Comparison of ENCODE assay signal across 9 cellular contexts in genomic region chr15:50135123-50135541, GRCh38. TPM values are rescaled to one million over a fixed set of nuclear protein-coding genes. Genes with fewer than 3 reads are reported as not detected.
DNase-seq lines count a peak whose midpoint lies in the region; ATAC-seq, FAIRE-seq and TF ChIP-seq lines count a peak whose summit lies in the region.
"Had no signal": no experiment of that assay in that cellular context is flagged by ENCODE, and none has a peak within 500 bp of the region (broad histone marks: within the 10 kb centered on the region; RNA-seq: fewer than 3 reads in every experiment).

No MANE protein-coding gene starts in this region.

- peaks cover 5% of the 10 kb centered on the region for H3K9me3 Mint-ChIP-seq in activated CD8-positive, alpha-beta T cell treated with anti-CD3 and anti-CD28 coated beads for 36 hours

- no peak overlapping the region for H3K27ac ChIP-seq in RWPE1
- H3K27ac ChIP-seq: colonic mucosa had no signal

- FAIRE-seq in D721Med (lab: Jason Lieb, UNC), result no peak

- peaks cover 2% of the 10 kb centered on the region for H3K27me3 Mint-ChIP-seq in activated CD8-positive, alpha-beta T cell treated with anti-CD3 and anti-CD28 coated beads for 36 hours

- CTCF ChIA-PET in activated CD8-positive, alpha-beta T cell treated with anti-CD3 and anti-CD28 coated beads for 36 hours (lab: Charles Lee), result interaction anchor here (1.0 to 1.7 kb wide), 5 partner anchors 10 to 181 kb away, joined by 3 to 6 read pairs (median 4); partner anchors contain the start of genes ATP8B4 and SLC27A2
- CTCF ChIA-PET in RWPE1 (lab: Yijun Ruan, JAX), result interaction anchor here (1.4 kb wide), 1 partner anchor 13 kb away, joined by 3 read pairs; no protein-coding TSS in a partner anchor

- peak; percentile 76 for DNase-seq in activated CD8-positive, alpha-beta T cell treated with anti-CD3 and anti-CD28 coated beads for 36 hours
- DNase-seq in stimulated activated CD4-positive, alpha-beta T cell treated with anti-CD3 and anti-CD28 coated beads, Interleukin-15, amount 100 ng/mL, for 24 hours, result peak; percentile 64
- DNase-seq in NCI-H2081 treated with DMSO at 0.1 percent for 48 hours (lab: John Stamatoyannopoulos, UW) (no peak), GM20000 (ENCODE audit: low spot score) (no peak), RWPE1 (ENCODE audit: low spot score) (no peak), D721Med (ENCODE audit: insufficient read length, low spot score) (no peak)
- DNase-seq: colonic mucosa had no signal

- TF ChIP-seq CTCF in activated CD8-positive, alpha-beta T cell treated with anti-CD3 and anti-CD28 coated beads for 36 hours (IDR thresholded peaks at IDR 0.05), result no peak
- no peak for TF ChIP-seq CTCF in GM20000 (IDR thresholded peaks at IDR 0.05; ENCODE audit: extremely low read depth, missing control alignments)
- TF ChIP-seq CTCF in RWPE1 (conservative IDR thresholded peaks at IDR 0.05; ENCODE audit: low read depth), result no peak
- no peak for TF ChIP-seq CTCF in D721Med (IDR thresholded peaks at IDR 0.05; ENCODE audit: insufficient read depth, missing control alignments)

- ATAC-seq in GM19035 (IDR thresholded peaks at IDR 0.05; ENCODE audit: unreplicated experiment), result peak; percentile 56
- peak; percentile 58 for ATAC-seq in HG03064 (IDR thresholded peaks at IDR 0.05; ENCODE audit: low read depth, unreplicated experiment)
- peak; percentile 73 for ATAC-seq in activated CD8-positive, alpha-beta T cell treated with anti-CD3 and anti-CD28 coated beads for 36 hours

- H3K4me3 Mint-ChIP-seq in activated CD8-positive, alpha-beta T cell treated with anti-CD3 and anti-CD28 coated beads for 36 hours, result peak overlapping the region; percentile 24

- H3K27ac Mint-ChIP-seq in activated CD8-positive, alpha-beta T cell treated with anti-CD3 and anti-CD28 coated beads for 36 hours, result peak overlapping the region; percentile 94

- POLR2A ChIA-PET in activated CD8-positive, alpha-beta T cell treated with anti-CD3 and anti-CD28 coated beads for 36 hours (lab: Charles Lee), result interaction anchor here (1.1 to 1.3 kb wide), 2 partner anchors 15 to 63 kb away, joined by 3 read pairs; no protein-coding TSS in a partner anchor
- POLR2A ChIA-PET in RWPE1 (lab: Yijun Ruan, JAX; ENCODE audit: low non-redundant PET), result no interaction called here

- peaks cover 15% of the 10 kb centered on the region for H3K36me3 Mint-ChIP-seq in activated CD8-positive, alpha-beta T cell treated with anti-CD3 and anti-CD28 coated beads for 36 hours (ENCODE audit: low read depth)

- intact Hi-C loops in activated CD8-positive, alpha-beta T cell treated with anti-CD3 and anti-CD28 coated beads for 36 hours (cut with micrococcal nuclease), result no loop called here

- peaks cover 45% of the 10 kb centered on the region for H3K4me1 Mint-ChIP-seq in activated CD8-positive, alpha-beta T cell treated with anti-CD3 and anti-CD28 coated beads for 36 hours (ENCODE audit: low read depth)

RNA-seq across cellular contexts. Expression of gene ATP8B4, which starts 16.1 kb away (rescaled TPM):
- 1 to 10 TPM; 4.6 to 5.8 TPM for total RNA-seq in activated CD8-positive, alpha-beta T cell treated with anti-CD3 and anti-CD28 coated beads for 36 hours

RNA-seq across cellular contexts. Expression of gene SLC27A2, which starts 46.9 kb away (rescaled TPM):
- total RNA-seq in activated CD8-positive, alpha-beta T cell treated with anti-CD3 and anti-CD28 coated beads for 36 hours, result 1 to 10 TPM; 9.8 to 9.9 TPM

Comparison
In these comparisons a context has a peak if more than half of its experiments do, and no peak if none do; other contexts are left out.
1. DNase-seq: peak in activated CD8-positive, alpha-beta T cell treated with anti-CD3 and anti-CD28 coated beads for 36 hours (single experiment) and stimulated activated CD4-positive, alpha-beta T cell treated with anti-CD3 and anti-CD28 coated beads, Interleukin-15, amount 100 ng/mL, for 24 hours (single experiment); none in NCI-H2081 treated with DMSO at 0.1 percent for 48 hours (single experiment), GM20000 (single experiment), RWPE1 (single experiment) and D721Med (single experiment).
2. Peak in every context shown above with its lines, with median percentiles within 50 percentile points of each other: ATAC-seq.